8 cellular contexts compared by ENCODE assay signal in genomic region chr2:33441235-33441810, GRCh38. TPM values are rescaled to one million over a fixed set of nuclear protein-coding genes. Genes with fewer than 3 reads are reported as not detected.
DNase-seq lines count a peak whose midpoint lies in the region; ATAC-seq and TF ChIP-seq lines count a peak whose summit lies in the region.

No MANE protein-coding gene starts in this region.

- no peaks in the 10 kb centered on the region for H3K36me3 ChIP-seq in left ventricle myocardium inferior
- no peaks in the 10 kb centered on the region for H3K36me3 ChIP-seq in gastrocnemius medialis

- peak; percentile 78 for DNase-seq in AG08395 (ENCODE audit: low spot score)
- peak; percentile 58 for DNase-seq in GM12865 (ENCODE audit: low read depth)
- DNase-seq in NCI-H2171 treated with DMSO at 0.1 percent for 48 hours (lab: John Stamatoyannopoulos, UW), result peak; percentile 76
- peak; percentile 35 for DNase-seq in activated gamma-delta T cell treated with anti-CD3 and anti-CD28 coated beads, Interleukin-2, amount 50 U/mL, for 16 hours (ENCODE audit: low read depth)
- DNase-seq in left ventricle myocardium inferior, result peak; percentile 37
- peak; percentile 44 to 45 for DNase-seq in gastrocnemius medialis

- TF ChIP-seq CTCF in GM12865 (IDR thresholded peaks at IDR 0.05; ENCODE audit: insufficient read depth, low read depth, low read length, missing control alignments) (peak; percentile 56), left ventricle myocardium inferior (IDR thresholded peaks at IDR 0.05; ENCODE audit: borderline replicate concordance) (peak; percentile 82), gastrocnemius medialis (IDR thresholded peaks at IDR 0.05 in 4 of 5, conservative IDR thresholded peaks at IDR 0.05 in 1 of 5) (peak; percentile 27 to 73 (median 46))

- TF ChIP-seq POLR2A in gastrocnemius medialis (IDR thresholded peaks at IDR 0.05), result no peak

- H3K27me3 ChIP-seq in left ventricle myocardium inferior (ENCODE audit: low read depth), result no peaks in the 10 kb centered on the region
- H3K27me3 ChIP-seq in gastrocnemius medialis, result no peaks in the 10 kb centered on the region

- no peak overlapping the region for H3K4me3 ChIP-seq in GM12865 (ENCODE audit: low read depth, low read length)
- H3K4me3 ChIP-seq in left ventricle myocardium inferior, result no peak overlapping the region
- H3K4me3 ChIP-seq in gastrocnemius medialis, result no peak overlapping the region

- H3K27ac ChIP-seq in left ventricle myocardium inferior (replicated peaks) (peak overlapping the region; percentile 79), gastrocnemius medialis (peak overlapping the region in 3 of 4 donors; percentile 66 to 82 (median 78))

- in situ Hi-C loops in gastrocnemius medialis (cut with MboI; ENCODE audit: low sequenced_read_pairs in 4 of 4), result no loop called here

- peak; percentile 83 for ATAC-seq in HG02642 (IDR thresholded peaks at IDR 0.05; ENCODE audit: poor library complexity, unreplicated experiment)
- peak; percentile 58 to 65 for ATAC-seq in gastrocnemius medialis
- no peak for ATAC-seq in HG03439 (IDR thresholded peaks at IDR 0.05; ENCODE audit: unreplicated experiment)

- no peaks in the 10 kb centered on the region for H3K9me3 ChIP-seq in left ventricle myocardium inferior (replicated peaks)
- no peaks in the 10 kb centered on the region for H3K9me3 ChIP-seq in gastrocnemius medialis

- H3K4me1 ChIP-seq in left ventricle myocardium inferior, result peaks cover 72% of the 10 kb centered on the region
- peaks cover 22 to 46% of the 10 kb centered on the region in 2 donors for H3K4me1 ChIP-seq in gastrocnemius medialis

- intact Hi-C loops in left ventricle myocardium inferior (cut with micrococcal nuclease) (no loop called here), gastrocnemius medialis (cut with DNase I; ENCODE audit: low total_unique reads) (loop anchor here (5.0 to 10.0 kb wide), 2 partner anchors 309 to 407 kb away; no protein-coding TSS in a partner anchor)

RNA-seq across cellular contexts. Expression of gene RASGRP3, which starts 35.1 kb away (rescaled TPM):
- 69.2 TPM for total RNA-seq in left ventricle myocardium inferior
- total RNA-seq in gastrocnemius medialis, result 10 to 100 TPM; 10.0 to 22.5 (median 12.1) TPM
